ENCODE assay signal across 23 cellular contexts in genomic region chr6:110811187-110811586, GRCh38. TPM values are rescaled to one million over a fixed set of nuclear protein-coding genes. Genes with fewer than 3 reads are reported as not detected.
DNase-seq lines count a peak whose midpoint lies in the region; ATAC-seq, FAIRE-seq and TF ChIP-seq lines count a peak whose summit lies in the region.
"Had no signal": no experiment of that assay in that cellular context is flagged by ENCODE, and none has a peak within 500 bp of the region (broad histone marks: within the 10 kb centered on the region; RNA-seq: fewer than 3 reads in every experiment).

No MANE protein-coding gene starts in this region.

- TF ChIP-seq EP300 in GM12878 (IDR thresholded peaks at IDR 0.05; ENCODE audit: borderline replicate concordance in 1 of 2, control insufficient read depth in 1 of 2, low read depth in 2 of 2, low read length in 2 of 2), result no peak

- H4K20me1 ChIP-seq in GM12878 (ENCODE audit: control insufficient read depth, insufficient read depth), result 0 out of 2 replicates have a peak, but pooled peaks cover 6% of the 10 kb centered on the region

- RAD21 ChIA-PET in GM12878 (lab: Charles Lee; ENCODE audit: unreplicated experiment), result interaction anchor here (1.2 to 1.6 kb wide), 5 partner anchors 30 to 138 kb away, joined by 3 to 5 read pairs (median 4); partner anchors contain the start of gene AMD1

- peaks cover 5% of the 10 kb centered on the region; the same call in 2 of the 3 replicates for H3K9me3 ChIP-seq in GM12878 (replicated peaks; ENCODE audit: control insufficient read depth, insufficient read depth, low read length)
- H3K9me3 ChIP-seq: esophagus muscularis mucosa, heart right ventricle, SK-N-SH, thoracic aorta had no signal

- intact Hi-C loops in GM12878 (cut with micrococcal nuclease; ENCODE audit: unreplicated experiment), result loop anchor here (1.0 to 10.0 kb wide), 4 partner anchors 27 to 174 kb away; partner anchors contain the start of gene RPF2

- SMC1A ChIA-PET in GM12878 (lab: Charles Lee; ENCODE audit: uncharacterized antibody, unreplicated experiment), result interaction anchor here (0.9 to 3.7 kb wide), 6 partner anchors 10 to 149 kb away, joined by 3 to 16 read pairs (median 4); partner anchors contain the start of gene GTF3C6

- CTCF ChIA-PET in GM12878 (lab: Yijun Ruan, JAX), result interaction anchor here (0.6 kb wide), 2 partner anchors 74 to 79 kb away, joined by 3 read pairs; no protein-coding TSS in a partner anchor

- ATAC-seq in HG03432 (IDR thresholded peaks at IDR 0.05; ENCODE audit: unreplicated experiment) (peak; percentile 14), GM12878 (peak; percentile 16), HG03457 (IDR thresholded peaks at IDR 0.05; ENCODE audit: unreplicated experiment) (no peak)
- ATAC-seq: heart right ventricle, natural killer cell had no signal

- peak; percentile 48 for DNase-seq in GM12864 (ENCODE audit: low read depth)
- DNase-seq in GM19239 (ENCODE audit: insufficient read length, low spot score), result no peak
- peak; percentile 55 for DNase-seq in GM12878 (ENCODE audit: low read depth, low spot score)
- DNase-seq in RKO (ENCODE audit: low spot score), result no peak
- no peak for DNase-seq in HTR-8/SVneo (ENCODE audit: insufficient read length, low spot score)
- no peak for DNase-seq in NCI-H2227 (lab: John Stamatoyannopoulos, UW; ENCODE audit: unreplicated experiment)
- DNase-seq: activated CD4-positive, alpha-beta T cell treated with anti-CD3 and anti-CD28 coated beads, Interleukin-2, amount 50 U/mL, for 4 hours; dorsolateral prefrontal cortex; heart right ventricle; natural killer cell; NCI-H2029; NCI-H524; PC-9; posterior cingulate gyrus; SK-N-SH; stimulated activated CD4-positive, alpha-beta T cell treated with anti-CD3 and anti-CD28 coated beads, Interleukin-4, amount 100 ng/mL, for 4 hours had no signal

- H3K4me1 ChIP-seq in GM12878 (ENCODE audit: control insufficient read depth, insufficient read depth, low read length), result peaks cover 29% of the 10 kb centered on the region

- H3K27me3 ChIP-seq in GM12878 (replicated peaks in 1 of 2; ENCODE audit: control insufficient read depth in 2 of 2, insufficient read depth in 2 of 2, low read length in 1 of 2), result no peaks in the 10 kb centered on the region
- H3K27me3 ChIP-seq: dorsolateral prefrontal cortex, esophagus muscularis mucosa, heart right ventricle had no signal

- no peak for TF ChIP-seq RAD21 in GM12878 (IDR thresholded peaks at IDR 0.05; ENCODE audit: insufficient read depth, low read depth, low read length)

- in situ Hi-C loops in GM12878 (cut with MboI), result no loop called here

- POLR2A ChIA-PET in GM12878 (lab: Charles Lee), result interaction anchor here (1.1 to 5.8 kb wide), 4 partner anchors 63 to 222 kb away, joined by 3 to 75 read pairs (median 8); partner anchors contain the start of gene AMD1

- BruUV-seq in GM12878 (replicated peaks; lab: Mats Ljungman, UMichigan), result no TSS peak

- H3K4me2 ChIP-seq in GM12878 (ENCODE audit: control insufficient read depth, insufficient read depth), result peak overlapping the region; percentile 43
- H3K4me2 ChIP-seq: PC-9, SK-N-SH had no signal

- FAIRE-seq in GM19239 (lab: Jason Lieb, UNC) (peak; percentile 91), GM12878 (lab: Jason Lieb, UNC) (peak; percentile 87), HTR-8/SVneo (lab: Jason Lieb, UNC) (no peak)
- FAIRE-seq: bronchial epithelial cell, D721Med had no signal

- WGBS in GM12878 (ENCODE audit: insufficient coverage, insufficient replicate concordance, low lambda C conversion rate, missing lambda C conversion rate), result under 1% methylated on average over 10 of the region's 10 CpGs

- H2AFZ ChIP-seq in GM12878 (ENCODE audit: control insufficient read depth, low read depth, low read length), result no peak overlapping the region
- H2AFZ ChIP-seq: PC-9 had no signal

- no peak overlapping the region; the same call in 1 of the 2 replicates for H3K4me3 ChIP-seq in GM12864 (ENCODE audit: low read depth, low read length)
- peak overlapping the region; percentile 49; the same call in 1 of the 2 replicates for H3K4me3 ChIP-seq in GM12878
- H3K4me3 ChIP-seq: esophagus muscularis mucosa, heart right ventricle, lung, PC-9, thoracic aorta had no signal

- no peak for TF ChIP-seq CTCF in GM12864 (IDR thresholded peaks at IDR 0.05; ENCODE audit: low read depth, low read length, missing control alignments)
- TF ChIP-seq CTCF in GM12878 (IDR thresholded peaks at IDR 0.05 in 2 of 3, conservative IDR thresholded peaks at IDR 0.05 in 1 of 3; ENCODE audit: control insufficient read depth in 2 of 3, extremely low read depth in 1 of 3, insufficient read depth in 1 of 3, low read depth in 3 of 3, low read length in 3 of 3), result no peak

- H3K27ac ChIP-seq in GM12878 (ENCODE audit: control insufficient read depth, insufficient read depth), result peak overlapping the region; percentile 85
- H3K27ac ChIP-seq: esophagus muscularis mucosa, heart right ventricle, PC-9, thoracic aorta had no signal

- TF ChIP-seq POLR2A in GM12878 (IDR thresholded peaks at IDR 0.05; ENCODE audit: low read depth, low read length), result no peak

- no peaks in the 10 kb centered on the region for H3K36me3 ChIP-seq in GM12878 (ENCODE audit: control insufficient read depth in 2 of 2, insufficient read depth in 2 of 2, low read length in 1 of 2)
- H3K36me3 ChIP-seq: esophagus muscularis mucosa, heart right ventricle, thoracic aorta had no signal

- peaks cover 77% of the 10 kb centered on the region for H3K79me2 ChIP-seq in GM12878 (ENCODE audit: control insufficient read depth, insufficient read depth, low read length)

- peak overlapping the region; percentile 36; the same call in 1 of the 2 replicates for H3K9ac ChIP-seq in GM12878 (ENCODE audit: control insufficient read depth, insufficient read depth, low read length)
- H3K9ac ChIP-seq: SK-N-SH had no signal

TF ChIP-seq in GM12878, 131 proteins besides CTCF, POLR2A, EP300 and RAD21 (continues in another document):
- no peak for TF ChIP-seq REST (IDR thresholded peaks at IDR 0.05; ENCODE audit: low read depth, low read length)
- peak; percentile 35 for TF ChIP-seq BCL3 (IDR thresholded peaks at IDR 0.05; ENCODE audit: borderline replicate concordance, insufficient read depth, low read depth, low read length, poor library complexity, severe bottlenecking)
- no peak for TF ChIP-seq ESRRA (IDR thresholded peaks at IDR 0.05; ENCODE audit: low read length)
- TF ChIP-seq CHD1 (IDR thresholded peaks at IDR 0.05; ENCODE audit: low read depth, low read length), result no peak
- TF ChIP-seq SMC3 (IDR thresholded peaks at IDR 0.05; ENCODE audit: borderline replicate concordance, low read length), result no peak
- TF ChIP-seq IRF4 (IDR thresholded peaks at IDR 0.05; ENCODE audit: low read depth, low read length), result no peak

RNA-seq across cellular contexts. Expression of gene CDK19, which starts 4.1 kb away (rescaled TPM):
- 41.7 and 42.6 TPM in 2 replicates for total RNA-seq in GM12878 (2013; cell fraction: nucleolus; rRNA removed)
- 11.5 and 13.5 TPM in 2 replicates for total RNA-seq in GM12878 (2014; rRNA removed)
- total RNA-seq in GM12878 (2014; rRNA removed; fragmentation: Illumina TruSeq; extraction: Trizol), result 14.7 and 14.8 TPM in 2 replicates
- total RNA-seq in GM12878 (2021), result 16.2 and 18.6 TPM in 2 replicates
- 8.6 TPM for polyA plus RNA-seq in GM12878 (2011; ENCODE audit: low read depth)
- polyA plus RNA-seq in GM12878 (2011; rRNA removed), result 21.4 and 29.9 TPM in 2 replicates
- 6.5 and 9.4 TPM in 2 replicates for polyA plus RNA-seq in GM12878 (2011; cell fraction: cytosol; rRNA removed)
- polyA plus RNA-seq in GM12878 (2011; cell fraction: nucleus; rRNA removed), result 15.5 and 15.6 TPM in 2 replicates
- polyA plus RNA-seq in GM12878 (2012), result 15.3 and 19.9 TPM in 2 replicates
- 15.9 and 17.5 TPM in 2 replicates for polyA plus RNA-seq in GM12878 (2014; fragmentation: Illumina TruSeq; extraction: Trizol)
- polyA plus RNA-seq in GM12878 (2014; fragmentation: Nextera tagmentation; extraction: Ambion mirVana), result 10 to 100 TPM in 1 of 2 experiments, 1 to 10 TPM in 1; 4.6 to 10.1 TPM
- polyA plus RNA-seq in GM12878 (2014; rRNA removed), result 8.9 and 13.4 TPM in 2 replicates
- 1 to 10 TPM; 6.7 to 7.6 TPM for polyA plus RNA-seq in GM12878 (2016; fragmentation: Nextera tagmentation; extraction: Ambion mirVana)
- 12.5 and 14.2 TPM in 2 replicates for polyA minus RNA-seq in GM12878 (2011; rRNA and poly(A)+ RNA removed)
- 4.8 and 6.5 TPM in 2 replicates for polyA minus RNA-seq in GM12878 (2011; cell fraction: cytosol; rRNA and poly(A)+ RNA removed)
- 8.1 and 15.1 TPM in 2 replicates for polyA minus RNA-seq in GM12878 (2011; cell fraction: nucleus; rRNA and poly(A)+ RNA removed)

Comparison
In these comparisons a context has a peak if more than half of its experiments do, and no peak if none do; other contexts are left out.
1. DNase-seq: peak in GM12864 (single experiment) and GM12878 (single experiment); none in GM19239 (single experiment), RKO (single experiment), HTR-8/SVneo (single experiment) and NCI-H2227 (single experiment).